19 cellular contexts compared by ENCODE assay signal in genomic region chr19:53775524-53775923, GRCh38. TPM values are rescaled to one million over a fixed set of nuclear protein-coding genes. Genes with fewer than 3 reads are reported as not detected.
"Had no signal": no experiment of that assay in that cellular context is flagged by ENCODE, and none has a peak within 500 bp of the region (broad histone marks: within the 10 kb centered on the region; RNA-seq: fewer than 3 reads in every experiment).

No MANE protein-coding gene starts in this region.

- ATAC-seq: effector memory CD8-positive, alpha-beta T cell; gastroesophageal sphincter; naive thymus-derived CD4-positive, alpha-beta T cell; right cardiac atrium; stimulated activated effector memory CD8-positive, alpha-beta T cell treated with anti-CD3 and anti-CD28 coated beads, Interleukin-12 subunit alpha, Interleukin-12 subunit beta, amount 100 ng/mL, for 72 hours; upper lobe of right lung had no signal

- H3K36me3 ChIP-seq: esophagus squamous epithelium, gastroesophageal sphincter, neutrophil, tibial artery, upper lobe of right lung, vagina had no signal

- H3K27ac Mint-ChIP-seq: effector memory CD8-positive, alpha-beta T cell; naive thymus-derived CD4-positive, alpha-beta T cell; nephron progenitor cell; stimulated activated effector memory CD8-positive, alpha-beta T cell treated with anti-CD3 and anti-CD28 coated beads, Interleukin-12 subunit alpha, Interleukin-12 subunit beta, amount 100 ng/mL, for 72 hours; stimulated activated naive CD8-positive, alpha-beta T cell treated with anti-CD3 and anti-CD28 coated beads, Interleukin-15, Interleukin-2, amounts not matched to agents 100 ng/mL and 50 ng/mL, for 24 hours had no signal

- H3K9me3 ChIP-seq: esophagus squamous epithelium, gastroesophageal sphincter, neutrophil, tibial artery, upper lobe of right lung, vagina had no signal

- H3K4me3 Mint-ChIP-seq: effector memory CD8-positive, alpha-beta T cell; naive thymus-derived CD4-positive, alpha-beta T cell; nephron progenitor cell; stimulated activated effector memory CD8-positive, alpha-beta T cell treated with anti-CD3 and anti-CD28 coated beads, Interleukin-12 subunit alpha, Interleukin-12 subunit beta, amount 100 ng/mL, for 72 hours; stimulated activated naive CD8-positive, alpha-beta T cell treated with anti-CD3 and anti-CD28 coated beads, Interleukin-15, Interleukin-2, amounts not matched to agents 100 ng/mL and 50 ng/mL, for 24 hours had no signal

- H3K9me3 Mint-ChIP-seq: effector memory CD8-positive, alpha-beta T cell; naive thymus-derived CD4-positive, alpha-beta T cell; nephron progenitor cell; stimulated activated effector memory CD8-positive, alpha-beta T cell treated with anti-CD3 and anti-CD28 coated beads, Interleukin-12 subunit alpha, Interleukin-12 subunit beta, amount 100 ng/mL, for 72 hours; stimulated activated naive CD8-positive, alpha-beta T cell treated with anti-CD3 and anti-CD28 coated beads, Interleukin-15, Interleukin-2, amounts not matched to agents 100 ng/mL and 50 ng/mL, for 24 hours had no signal

- DNase-seq: effector memory CD8-positive, alpha-beta T cell; esophagus squamous epithelium; foreskin fibroblast; glutamatergic neuron; naive thymus-derived CD4-positive, alpha-beta T cell; nephron progenitor cell; right cardiac atrium; stimulated activated CD4-positive, alpha-beta T cell treated with anti-CD3 and anti-CD28 coated beads, Interleukin-4, amount 100 ng/mL, for 1 hour; stimulated activated CD8-positive, alpha-beta memory T cell treated with anti-CD3 and anti-CD28 coated beads, Interleukin-4, amount 100 ng/mL, for 48 hours; tibial artery; upper lobe of right lung had no signal

- H3K4me1 Mint-ChIP-seq: stimulated activated effector memory CD8-positive, alpha-beta T cell treated with anti-CD3 and anti-CD28 coated beads, Interleukin-12 subunit alpha, Interleukin-12 subunit beta, amount 100 ng/mL, for 72 hours had no signal

- H3K4me3 ChIP-seq: esophagus squamous epithelium, gastroesophageal sphincter, tibial artery, upper lobe of right lung, vagina had no signal

- H3K27ac ChIP-seq: esophagus squamous epithelium, gastroesophageal sphincter, neutrophil, tibial artery, upper lobe of right lung, vagina had no signal

- H3K27me3 ChIP-seq: upper lobe of right lung, vagina had no signal

- H3K36me3 Mint-ChIP-seq: naive thymus-derived CD4-positive, alpha-beta T cell; stimulated activated effector memory CD8-positive, alpha-beta T cell treated with anti-CD3 and anti-CD28 coated beads, Interleukin-12 subunit alpha, Interleukin-12 subunit beta, amount 100 ng/mL, for 72 hours had no signal

- H3K4me1 ChIP-seq: esophagus squamous epithelium, gastroesophageal sphincter, tibial artery, upper lobe of right lung, vagina had no signal

- H3K27me3 Mint-ChIP-seq: effector memory CD8-positive, alpha-beta T cell had no signal

RNA-seq across cellular contexts. Expression of gene NLRP12, which starts 48.6 kb away (rescaled TPM):
- total RNA-seq: epithelial cell of proximal tubule, kidney epithelial cell, osteocyte had no signal
- polyA plus RNA-seq: naive thymus-derived CD4-positive, alpha-beta T cell had no signal
